8 cellular contexts compared by ENCODE assay signal in the genomic region with DNA sequence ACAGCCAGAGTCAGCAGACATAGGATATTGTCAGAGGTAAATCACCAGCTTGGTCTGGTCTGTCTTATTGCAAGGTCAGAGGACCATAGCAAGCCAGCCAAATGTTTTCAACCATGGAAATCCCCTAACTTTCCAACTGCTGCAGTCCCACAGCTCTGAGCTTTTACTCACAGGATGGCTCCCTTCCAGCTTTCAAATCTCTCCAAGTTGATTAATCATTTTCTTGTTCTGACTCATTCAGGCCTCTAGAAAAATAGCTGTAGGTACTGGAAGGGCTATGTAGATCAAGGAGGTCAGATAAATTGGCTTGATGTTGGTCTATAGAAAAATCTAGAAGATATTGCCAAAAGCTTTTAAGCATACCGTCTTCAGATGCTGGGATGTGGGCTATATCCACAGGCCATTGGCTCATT.
DNase-seq lines count a peak whose midpoint lies in the region; ATAC-seq and TF ChIP-seq lines count a peak whose summit lies in the region.

No MANE protein-coding gene starts in this region.

- peak overlapping the region; percentile 74 to 91 (median 78) for H3K27ac ChIP-seq in thyroid gland

- peaks cover 30 to 33% of the 10 kb centered on the region in 2 donors for H3K4me1 ChIP-seq in thyroid gland

- no peak for TF ChIP-seq POLR2A in thyroid gland (IDR thresholded peaks at IDR 0.05)

- no peaks in the 10 kb centered on the region for H3K36me3 ChIP-seq in thyroid gland

- peak; percentile 77 for ATAC-seq in GM21390 (IDR thresholded peaks at IDR 0.05; ENCODE audit: unreplicated experiment)
- ATAC-seq in left lobe of liver = peak; percentile 84

- peak; percentile 94 for DNase-seq in GM04503 (ENCODE audit: low read depth)
- peak; percentile 98 for DNase-seq in HS-5 (ENCODE audit: low read depth)
- peak; percentile 99 for DNase-seq in astrocyte of the cerebellum (ENCODE audit: low read depth)
- peak; percentile 69 for DNase-seq in left lobe of liver (ENCODE audit: low spot score)
- peak; percentile 42 to 67 for DNase-seq in thyroid gland
- DNase-seq in immature natural killer cell = no peak
- no peak for DNase-seq in SHP77 treated with DMSO at 0.1 percent for 48 hours (lab: John Stamatoyannopoulos, UW)

- WGBS in thyroid gland, 2 donors = 12 to 48% methylated on average over 1 of the region's 1 CpG

- intact Hi-C loops in thyroid gland (cut with DNase I) = no loop called here

- H3K4me3 ChIP-seq in astrocyte of the cerebellum (ENCODE audit: low read depth, low read length) (no peak overlapping the region), thyroid gland (replicated peaks in 1 of 3) (no peak overlapping the region)

- no peaks in the 10 kb centered on the region for H3K36me3 Mint-ChIP-seq in immature natural killer cell

- H3K4me3 Mint-ChIP-seq in immature natural killer cell = no peak overlapping the region

- in situ Hi-C loops in astrocyte of the cerebellum (cut with HindIII; ENCODE audit: low sequenced_read_pairs) = no loop called here

- H3K27me3 Mint-ChIP-seq in immature natural killer cell (ENCODE audit: low read depth in 3 of 3) = no peaks in the 10 kb centered on the region

- no peaks in the 10 kb centered on the region for H3K4me1 Mint-ChIP-seq in immature natural killer cell

- H3K9me3 ChIP-seq in thyroid gland = no peaks in the 10 kb centered on the region

- TF ChIP-seq CTCF in astrocyte of the cerebellum (IDR thresholded peaks at IDR 0.05; ENCODE audit: low read depth, low read length, missing control alignments) = no peak
- TF ChIP-seq CTCF in thyroid gland (IDR thresholded peaks at IDR 0.05) = no peak

- H3K9me3 Mint-ChIP-seq in immature natural killer cell = no peaks in the 10 kb centered on the region

- no peak overlapping the region for H3K27ac Mint-ChIP-seq in immature natural killer cell

- no peaks in the 10 kb centered on the region for H3K27me3 ChIP-seq in thyroid gland

Comparison
In these comparisons a context has a peak if more than half of its experiments do, and no peak if none do; other contexts are left out.
1. DNase-seq: peak in GM04503 (single experiment), HS-5 (single experiment), astrocyte of the cerebellum (single experiment), left lobe of liver (single experiment) and thyroid gland (2 of 2); none in immature natural killer cell (0 of 3) and SHP77 treated with DMSO at 0.1 percent for 48 hours (single experiment).